ENCODE assay signal across 7 cellular contexts in the genomic region with DNA sequence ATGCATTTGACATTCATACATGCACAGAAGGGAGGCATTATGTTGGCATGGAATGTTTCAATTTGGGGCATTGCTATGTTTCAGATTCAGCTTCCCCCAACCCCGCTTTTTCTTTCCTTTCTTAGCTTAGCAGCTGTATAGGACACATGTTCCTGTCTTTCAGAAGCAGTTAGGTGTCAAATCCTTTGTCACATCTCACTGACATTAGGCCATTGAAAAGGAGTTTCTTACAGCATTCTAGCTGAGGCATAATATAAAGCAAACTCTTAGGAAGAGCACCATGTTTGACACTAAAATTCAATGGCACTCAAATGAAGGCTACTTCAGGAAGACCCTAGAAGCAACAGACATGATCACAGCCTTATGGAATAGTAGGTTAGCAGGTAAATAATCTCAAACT.
"Had no signal": no experiment of that assay in that cellular context is flagged by ENCODE, and none has a peak within 500 bp of the region (broad histone marks: within the 10 kb centered on the region; RNA-seq: fewer than 3 reads in every experiment).

No MANE protein-coding gene starts in this region.

- H3K27ac ChIP-seq: HL-60, KMS-11 had no signal

- H3K9ac ChIP-seq: KMS-11 had no signal

- H3K4me2 ChIP-seq: GM23338, KMS-11 had no signal

- H2AFZ ChIP-seq: GM23338 had no signal

- DNase-seq: H9, HCEC 1CT, KBM-7 had no signal

- H3K4me3 ChIP-seq: GM23338 had no signal

- ATAC-seq: GM23338, HepG2 had no signal
